ENCODE assay signal across 12 cellular contexts in the genomic region with DNA sequence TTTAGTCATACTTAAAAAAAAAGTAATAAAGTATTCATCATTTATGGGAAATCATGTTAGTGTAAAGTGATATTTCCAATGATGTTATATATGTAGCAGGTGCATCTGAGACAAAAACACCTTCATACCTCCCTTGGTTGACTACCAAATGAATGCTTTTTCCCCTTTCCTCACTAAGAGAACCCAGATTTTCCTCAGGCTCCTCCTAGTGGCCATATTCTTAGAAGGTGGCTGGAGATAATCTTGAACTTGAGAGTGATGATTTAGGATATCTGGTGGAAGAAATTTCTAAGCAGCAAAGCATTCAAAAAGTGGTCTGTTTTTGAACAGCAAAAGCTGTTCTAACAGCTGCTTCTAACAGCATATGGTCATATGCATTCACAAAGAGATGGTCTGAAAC. TPM values are rescaled to one million over a fixed set of nuclear protein-coding genes. Genes with fewer than 3 reads are reported as not detected.
A peak's percentile ranks its signal among the peaks of the same experiment; 100 is the strongest.
DNase-seq lines count a peak whose midpoint lies in the region; ATAC-seq, FAIRE-seq and TF ChIP-seq lines count a peak whose summit lies in the region.
"Had no signal": no experiment of that assay in that cellular context is flagged by ENCODE, and none has a peak within 500 bp of the region (broad histone marks: within the 10 kb centered on the region; RNA-seq: fewer than 3 reads in every experiment).

No MANE protein-coding gene starts in this region.

- H3K9me3 Mint-ChIP-seq in CD4-positive, alpha-beta T cell: no peaks in the 10 kb centered on the region
- H3K9me3 Mint-ChIP-seq: activated CD4-positive, alpha-beta memory T cell treated with anti-CD3 and anti-CD28 coated beads, Interleukin-2, amount 10 ng/mL, durations not matched to agents 7 days and 5 days had no signal

- TF ChIP-seq POLR2A in IMR-90 (IDR thresholded peaks at IDR 0.05; ENCODE audit: low read depth, low read length) (no peak), HepG2 (IDR thresholded peaks at IDR 0.05; ENCODE audit: insufficient read depth in 1 of 2, low read depth in 2 of 2, low read length in 2 of 2) (no peak)

- no peak overlapping the region for H2BK5ac ChIP-seq in IMR-90 (ENCODE audit: low read depth, low read length, poor library complexity, severe bottlenecking)

- no peaks in the 10 kb centered on the region for H3K36me3 ChIP-seq in IMR-90 (ENCODE audit: control insufficient read depth, insufficient read depth, low read length)
- H3K36me3 ChIP-seq in HepG2 (replicated peaks in 1 of 2; ENCODE audit: control insufficient read depth in 1 of 2, insufficient read depth in 2 of 2, low read length in 2 of 2): no peaks in the 10 kb centered on the region

- H2BK120ac ChIP-seq in IMR-90 (ENCODE audit: low read depth, low read length): no peak overlapping the region

- H3K4me2 ChIP-seq in IMR-90 (ENCODE audit: low read depth, low read length) (no peak overlapping the region), HepG2 (ENCODE audit: low read depth, low read length) (no peak overlapping the region)

- H3K4me3 ChIP-seq in IMR-90 (ENCODE audit: insufficient read depth, low read depth, low read length): no peak overlapping the region
- no peak overlapping the region for H3K4me3 ChIP-seq in astrocyte of the cerebellum (ENCODE audit: low read depth, low read length)
- no peak overlapping the region for H3K4me3 ChIP-seq in HepG2 (replicated peaks in 1 of 3; ENCODE audit: insufficient read depth in 1 of 3, low read depth in 2 of 3, low read length in 3 of 3)

- DNase-seq in CD4-positive, alpha-beta T cell: no peak
- DNase-seq in IMR-90: peak; percentile 5
- no peak for DNase-seq in astrocyte of the cerebellum (ENCODE audit: low read depth)
- DNase-seq in HepG2 (ENCODE audit: low spot score): peak; percentile 5
- DNase-seq in nucleus accumbens (lab: John Stamatoyannopoulos, UW): no peak
- DNase-seq: activated CD4-positive, alpha-beta memory T cell treated with anti-CD3 and anti-CD28 coated beads, Interleukin-2, amount 10 ng/mL, durations not matched to agents 7 days and 5 days; cerebellar nuclear complex; NCI-H226; stimulated activated CD4-positive, alpha-beta T cell treated with anti-CD3 and anti-CD28 coated beads, Interleukin-4, amount 100 ng/mL, for 4 hours had no signal

- H3K4ac ChIP-seq in IMR-90 (ENCODE audit: low read depth, low read length): no peak overlapping the region

- H3K9me1 ChIP-seq in IMR-90 (ENCODE audit: insufficient read depth, low read length): no peaks in the 10 kb centered on the region

- H2AFZ ChIP-seq in IMR-90 (replicated peaks; ENCODE audit: low read length, poor library complexity): no peak overlapping the region
- no peak overlapping the region for H2AFZ ChIP-seq in HepG2 (ENCODE audit: low read length)

- no peak overlapping the region for H3K14ac ChIP-seq in IMR-90 (replicated peaks; ENCODE audit: low read depth, low read length)

- no peaks in the 10 kb centered on the region for H4K20me1 ChIP-seq in IMR-90 (ENCODE audit: insufficient read depth, low read length)
- no peaks in the 10 kb centered on the region for H4K20me1 ChIP-seq in HepG2 (ENCODE audit: insufficient read depth, low read length)

- no peaks in the 10 kb centered on the region for H3K79me1 ChIP-seq in IMR-90 (ENCODE audit: low read depth in 1 of 2, low read length in 2 of 2)

- no peak overlapping the region for H2AK5ac ChIP-seq in IMR-90 (ENCODE audit: low read depth, low read length)

- H3K23ac ChIP-seq in IMR-90 (ENCODE audit: low read depth, low read length): no peak overlapping the region

- H2AK9ac ChIP-seq in IMR-90 (replicated peaks; ENCODE audit: low read depth, low read length, poor library complexity): no peak overlapping the region

- peak; percentile 63 for TF ChIP-seq CTCF in CD4-positive, alpha-beta T cell (IDR thresholded peaks at IDR 0.05)
- peak; percentile 30 for TF ChIP-seq CTCF in IMR-90 (conservative IDR thresholded peaks at IDR 0.05; ENCODE audit: low read depth, low read length)
- TF ChIP-seq CTCF in astrocyte of the cerebellum (IDR thresholded peaks at IDR 0.05; ENCODE audit: low read depth, low read length, missing control alignments): peak; percentile 41
- TF ChIP-seq CTCF in HepG2 (CRISPR knock-in tag; IDR thresholded peaks at IDR 0.05): no peak

- TF ChIP-seq EP300 in HepG2 (IDR thresholded peaks at IDR 0.05; ENCODE audit: low read depth in 2 of 2, low read length in 2 of 2) (no peak), HepG2 (CRISPR knock-in tag; IDR thresholded peaks at IDR 0.05; ENCODE audit: borderline replicate concordance) (no peak)

- no peaks in the 10 kb centered on the region for H3K79me2 ChIP-seq in HepG2 (ENCODE audit: insufficient read depth, low read length)

- CTCF ChIA-PET in CD4-positive, alpha-beta T cell (lab: Charles Lee): no interaction called here
- CTCF ChIA-PET in IMR-90 (lab: Yijun Ruan, JAX) (no interaction called here), HepG2 (lab: Yijun Ruan, JAX; ENCODE audit: low intra/inter-chr PET ratio, low total read pairs) (no interaction called here)

- H3K27me3 Mint-ChIP-seq in CD4-positive, alpha-beta T cell: no peaks in the 10 kb centered on the region

- no peaks in the 10 kb centered on the region for H3K4me1 Mint-ChIP-seq in CD4-positive, alpha-beta T cell (ENCODE audit: low read depth)
- H3K4me1 Mint-ChIP-seq: activated CD4-positive, alpha-beta memory T cell treated with anti-CD3 and anti-CD28 coated beads, Interleukin-2, amount 10 ng/mL, durations not matched to agents 7 days and 5 days had no signal

- no peak overlapping the region for H4K8ac ChIP-seq in IMR-90 (ENCODE audit: low read depth in 2 of 2, low read length in 2 of 2)

- no peak overlapping the region for H4K91ac ChIP-seq in IMR-90 (ENCODE audit: insufficient read depth, low read depth, low read length)

- no peak overlapping the region for H3K56ac ChIP-seq in IMR-90 (ENCODE audit: extremely low read depth, insufficient read depth, low read length)

- H3K4me3 Mint-ChIP-seq in CD4-positive, alpha-beta T cell: no peak overlapping the region
- H3K4me3 Mint-ChIP-seq: activated CD4-positive, alpha-beta memory T cell treated with anti-CD3 and anti-CD28 coated beads, Interleukin-2, amount 10 ng/mL, durations not matched to agents 7 days and 5 days had no signal

- H4K5ac ChIP-seq in IMR-90 (ENCODE audit: low read depth, low read length): no peak overlapping the region

- H3K27ac ChIP-seq in CD4-positive, alpha-beta T cell (ENCODE audit: low read depth, low read length): no peak overlapping the region
- H3K27ac ChIP-seq in IMR-90 (ENCODE audit: insufficient read depth, low read length) (no peak overlapping the region), HepG2 (ENCODE audit: extremely low read length, insufficient read depth, low read length) (no peak overlapping the region)

- FAIRE-seq in HepG2 (lab: Jason Lieb, UNC): no peak

- H3K4me1 ChIP-seq in IMR-90 (ENCODE audit: control insufficient read depth, insufficient read depth, low read length): no peaks in the 10 kb centered on the region
- H3K4me1 ChIP-seq in HepG2 (ENCODE audit: insufficient read depth, low read length): no peaks in the 10 kb centered on the region

- TF ChIP-seq RAD21 in IMR-90 (IDR thresholded peaks at IDR 0.05; ENCODE audit: low read length) (no peak), HepG2 (CRISPR knock-in tag; IDR thresholded peaks at IDR 0.05) (no peak)

- intact Hi-C loops in CD4-positive, alpha-beta T cell (cut with DNase I, micrococcal nuclease): loop anchor here in 1 of 2 experiments (10.0 kb wide), 1 partner anchor 479 kb away; no protein-coding TSS in a partner anchor
- intact Hi-C loops in IMR-90 (cut with micrococcal nuclease): no loop called here
- intact Hi-C loops in HepG2 (cut with micrococcal nuclease; ENCODE audit: unreplicated experiment): no loop called here

- no peak overlapping the region for H3K27ac Mint-ChIP-seq in CD4-positive, alpha-beta T cell
- H3K27ac Mint-ChIP-seq: activated CD4-positive, alpha-beta memory T cell treated with anti-CD3 and anti-CD28 coated beads, Interleukin-2, amount 10 ng/mL, durations not matched to agents 7 days and 5 days had no signal

- POLR2A ChIA-PET in CD4-positive, alpha-beta T cell (lab: Charles Lee): no interaction called here
- POLR2A ChIA-PET in IMR-90 (lab: Charles Lee; ENCODE audit: unreplicated experiment) (no interaction called here), HepG2 (lab: Yijun Ruan, JAX) (no interaction called here)

- H3K9ac ChIP-seq in IMR-90 (ENCODE audit: low read depth, low read length) (no peak overlapping the region), HepG2 (ENCODE audit: insufficient read depth, low read depth, low read length) (no peak overlapping the region)

- H3K9me3 ChIP-seq in CD4-positive, alpha-beta T cell (ENCODE audit: control insufficient read depth, low read length): no peaks in the 10 kb centered on the region
- no peaks in the 10 kb centered on the region for H3K9me3 ChIP-seq in IMR-90 (ENCODE audit: control insufficient read depth, insufficient read depth, low read length)
- peaks cover 8% of the 10 kb centered on the region for H3K9me3 ChIP-seq in HepG2 (ENCODE audit: low read length)

- ATAC-seq in CD4-positive, alpha-beta T cell (ENCODE audit: poor library complexity): no peak
- ATAC-seq in IMR-90 (ENCODE audit: low read depth) (no peak; the same call in 1 of the 2 replicates), HepG2 (no peak), GM19023 (IDR thresholded peaks at IDR 0.05; ENCODE audit: unreplicated experiment) (no peak), HG03442 (IDR thresholded peaks at IDR 0.05; ENCODE audit: unreplicated experiment) (no peak), GM21526 (IDR thresholded peaks at IDR 0.05; ENCODE audit: low FRiP score, unreplicated experiment) (no peak)

- dilution Hi-C loops in IMR-90 (cut with HindIII; ENCODE audit: low sequenced_read_pairs, unreplicated experiment): no loop called here

- no peak overlapping the region for H2BK20ac ChIP-seq in IMR-90 (ENCODE audit: low read depth, low read length)

- H2BK15ac ChIP-seq in IMR-90 (ENCODE audit: low read depth, low read length): no peak overlapping the region

- H3K27me3 ChIP-seq in CD4-positive, alpha-beta T cell (ENCODE audit: control insufficient read depth, insufficient read depth, low read length): no peaks in the 10 kb centered on the region
- H3K27me3 ChIP-seq in IMR-90 (ENCODE audit: control insufficient read depth, insufficient read depth, low read length): no peaks in the 10 kb centered on the region
- H3K27me3 ChIP-seq in HepG2 (ENCODE audit: control insufficient read depth in 1 of 2, insufficient read depth in 2 of 2, low read length in 2 of 2): no peaks in the 10 kb centered on the region

- in situ Hi-C loops in IMR-90 (cut with MboI; ENCODE audit: low sequenced_read_pairs) (no loop called here), astrocyte of the cerebellum (cut with HindIII; ENCODE audit: low sequenced_read_pairs) (no loop called here), HepG2 (cut with HindIII; ENCODE audit: extremely low pct_ligation_motif_present, low pct_unique_long_range_greater_than_20kb) (loop anchor here (25.0 kb wide), 1 partner anchor 236 kb away; no protein-coding TSS in a partner anchor)

- H3K36me3 Mint-ChIP-seq in CD4-positive, alpha-beta T cell (ENCODE audit: low read depth): no peaks in the 10 kb centered on the region

- BruUV-seq in IMR-90 (replicated peaks; lab: Mats Ljungman, UMichigan) (no TSS peak), HepG2 (replicated peaks; lab: Mats Ljungman, UMichigan) (no TSS peak)

- no peak overlapping the region for H3K18ac ChIP-seq in IMR-90 (ENCODE audit: low read depth, low read length)

RNA-seq across cellular contexts. Expression of gene DNAH11, which starts 16.8 kb away (rescaled TPM):
- under 1 TPM in 1 of 2 experiments, not detected in 1; 0.11 TPM for total RNA-seq in CD4-positive, alpha-beta T cell
- total RNA-seq in IMR-90 (2012; rRNA removed) (under 0.01 TPM in 1 of 2 replicates, not detected in the other), HepG2 (2016; rRNA removed; fragmentation: Illumina TruSeq; extraction: Trizol) (0.01 TPM in 1 of 2 replicates, not detected in the other)
- polyA plus RNA-seq in IMR-90 (2012; rRNA removed) (not detected in 2 replicates), HepG2 (2011; rRNA removed) (not detected in 2 replicates)
- polyA plus RNA-seq in IMR-90 (2012; cell fraction: cytosol; rRNA removed): not detected in 2 replicates
- 0.01 TPM in 1 of 2 replicates, not detected in the other for polyA plus RNA-seq in IMR-90 (2012; cell fraction: nucleus; rRNA removed; ENCODE audit: low replicate concordance)
- total RNA-seq in HepG2 (2016; cell fraction: cytosol; rRNA removed; fragmentation: Illumina TruSeq; extraction: Trizol; ENCODE audit: low read depth): not detected in 2 replicates
- not detected in 2 replicates for total RNA-seq in HepG2 (2016; cell fraction: insoluble cytoplasmic fraction; rRNA removed; fragmentation: Illumina TruSeq; extraction: Trizol)
- total RNA-seq in HepG2 (2016; cell fraction: membrane; rRNA removed; fragmentation: Illumina TruSeq; extraction: Trizol): not detected in 2 replicates
- total RNA-seq in HepG2 (2016; cell fraction: nucleus; rRNA removed; fragmentation: Illumina TruSeq; extraction: Trizol): not detected in 2 replicates
- polyA plus RNA-seq in HepG2 (2011; cell fraction: cytosol; rRNA removed): not detected in 2 replicates
- 0.14 TPM in 1 of 2 replicates, not detected in the other for polyA plus RNA-seq in HepG2 (2011; cell fraction: nucleus; rRNA removed)
- not detected in 2 replicates for polyA plus RNA-seq in HepG2 (2012)
- polyA plus RNA-seq in HepG2 (2016; cell fraction: cytosol; fragmentation: Illumina TruSeq; extraction: Trizol; ENCODE audit: low read depth): not detected in 2 replicates
- not detected in 2 replicates for polyA plus RNA-seq in HepG2 (2016; cell fraction: insoluble cytoplasmic fraction; fragmentation: Illumina TruSeq; extraction: Trizol; ENCODE audit: low read depth)
- not detected in 2 replicates for polyA plus RNA-seq in HepG2 (2016; cell fraction: membrane; fragmentation: Illumina TruSeq; extraction: Trizol; ENCODE audit: low read depth)
- not detected in 2 replicates for polyA plus RNA-seq in HepG2 (2016; cell fraction: nucleus; fragmentation: Illumina TruSeq; extraction: Trizol; ENCODE audit: insufficient read depth, low read depth)
- polyA minus RNA-seq in HepG2 (2011; rRNA and poly(A)+ RNA removed; ENCODE audit: low replicate concordance): not detected in 2 replicates
- not detected in 2 replicates for polyA minus RNA-seq in HepG2 (2011; cell fraction: cytosol; rRNA and poly(A)+ RNA removed)
- not detected in 2 replicates for polyA minus RNA-seq in HepG2 (2011; cell fraction: nucleus; rRNA and poly(A)+ RNA removed)

Comparison
In these comparisons a context has a peak if more than half of its experiments do, and no peak if none do; other contexts are left out.
1. DNase-seq: peak in IMR-90 (single experiment) and HepG2 (single experiment); none in CD4-positive, alpha-beta T cell (0 of 10), astrocyte of the cerebellum (single experiment) and nucleus accumbens (0 of 56).